ENCODE assay signal across 31 cellular contexts in the genomic region with DNA sequence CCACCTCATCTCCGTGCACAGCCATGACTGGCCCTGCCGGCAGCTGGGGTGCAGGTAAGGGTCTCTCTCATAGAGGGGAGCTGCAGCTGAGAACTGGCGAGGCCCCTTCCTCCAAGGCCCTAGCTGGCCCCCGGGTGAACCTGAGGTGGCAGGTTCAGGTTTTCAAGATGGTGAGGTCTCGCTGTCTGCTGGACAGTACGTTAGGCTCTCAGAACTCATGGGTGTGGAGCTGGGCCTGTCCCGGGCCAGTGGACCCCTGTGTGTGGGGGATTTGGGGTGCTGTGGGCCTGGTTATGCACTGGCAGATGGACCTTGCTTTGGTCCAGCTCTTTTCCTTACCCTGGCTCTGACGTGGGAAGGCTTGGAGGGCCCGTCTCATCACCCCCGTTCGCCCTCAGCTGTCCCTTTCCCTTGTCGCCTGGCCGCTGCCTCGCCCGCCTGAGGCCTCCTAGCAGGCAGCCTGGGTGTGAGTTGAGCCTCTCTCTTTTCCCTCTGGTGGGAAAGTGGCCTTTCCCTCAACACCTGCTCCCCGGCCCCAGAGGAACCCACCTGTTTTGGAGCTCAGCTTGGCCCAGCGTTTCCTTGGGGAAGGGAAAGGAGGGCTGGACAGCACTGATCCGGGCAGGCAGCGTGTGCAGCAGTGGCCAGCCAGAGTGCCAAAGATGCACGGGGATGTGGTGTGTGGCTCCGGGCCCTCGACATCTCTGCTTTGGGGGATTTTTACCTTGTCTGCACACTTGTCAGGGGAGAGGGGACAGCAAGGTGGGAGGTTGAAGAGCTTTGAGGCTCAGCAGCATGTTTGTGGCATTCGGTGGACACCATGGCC. TPM values are rescaled to one million over a fixed set of nuclear protein-coding genes. Genes with fewer than 3 reads are reported as not detected.
"Had no signal": no experiment of that assay in that cellular context is flagged by ENCODE, and none has a peak within 500 bp of the region (broad histone marks: within the 10 kb centered on the region; RNA-seq: fewer than 3 reads in every experiment).

No MANE protein-coding gene starts in this region.

- H3K4me3 ChIP-seq: esophagus muscularis mucosa, heart right ventricle, suprapubic skin, tibial artery, upper lobe of right lung had no signal

- H3K27me3 Mint-ChIP-seq: activated naive CD8-positive, alpha-beta T cell; effector memory CD8-positive, alpha-beta T cell; naive thymus-derived CD4-positive, alpha-beta T cell; stimulated activated memory B cell treated with anti-CD40 and anti-IgM and Interleukin-4, amounts not matched to agents 10 μg/mL and 1 μg/mL and 100 μg/mL, for 72 hours had no signal

- H3K9me3 Mint-ChIP-seq: effector memory CD8-positive, alpha-beta T cell; mesothelial cell of epicardium; naive thymus-derived CD4-positive, alpha-beta T cell; stimulated activated memory B cell treated with anti-CD40 and anti-IgM and Interleukin-4, amounts not matched to agents 10 μg/mL and 1 μg/mL and 100 μg/mL, for 72 hours had no signal

- H3K4me1 Mint-ChIP-seq: stimulated activated memory B cell treated with anti-CD40 and anti-IgM and Interleukin-4, amounts not matched to agents 10 μg/mL and 1 μg/mL and 100 μg/mL, for 72 hours had no signal

- ATAC-seq: effector memory CD8-positive, alpha-beta T cell; foreskin keratinocyte; heart right ventricle; naive thymus-derived CD4-positive, alpha-beta T cell; right cardiac atrium; stimulated activated memory B cell treated with anti-CD40 and anti-IgM and Interleukin-4, amounts not matched to agents 10 μg/mL and 1 μg/mL and 100 μg/mL, for 72 hours; upper lobe of right lung had no signal

- H3K4me1 ChIP-seq: foreskin keratinocyte, suprapubic skin, tibial artery, upper lobe of right lung had no signal

- H3K27ac Mint-ChIP-seq: mesothelial cell of epicardium; stimulated activated memory B cell treated with anti-CD40 and anti-IgM and Interleukin-4, amounts not matched to agents 10 μg/mL and 1 μg/mL and 100 μg/mL, for 72 hours had no signal

- DNase-seq: activated CD4-positive, alpha-beta T cell treated with anti-CD3 and anti-CD28 coated beads for 4 hours; activated CD4-positive, alpha-beta T cell treated with anti-CD3 and anti-CD28 coated beads, Interleukin-2, amount 50 U/mL, for 48 hours; activated CD8-positive, alpha-beta memory T cell treated with anti-CD3 and anti-CD28 coated beads for 24 hours; activated effector memory CD4-positive, alpha-beta T cell treated with Interleukin-2 at 50 U/mL for 16 hours; activated naive CD4-positive, alpha-beta T cell treated with Interleukin-2 at 50 U/mL for 16 hours; amniotic stem cell; brain microvascular endothelial cell; cortex of kidney; effector memory CD8-positive, alpha-beta T cell; foreskin keratinocyte; heart right ventricle; naive thymus-derived CD4-positive, alpha-beta T cell; occipital lobe; stimulated activated CD4-positive, alpha-beta T cell treated with anti-CD3 and anti-CD28 coated beads, Interleukin-4, amount 100 ng/mL, for 24 hours; tibial artery; upper lobe of right lung had no signal

- H3K27ac ChIP-seq: brain microvascular endothelial cell, esophagus muscularis mucosa, foreskin keratinocyte, heart right ventricle, suprapubic skin, tibial artery, upper lobe of right lung had no signal

- H3K4me3 Mint-ChIP-seq: activated naive CD8-positive, alpha-beta T cell; effector memory CD8-positive, alpha-beta T cell; mesothelial cell of epicardium; naive thymus-derived CD4-positive, alpha-beta T cell; stimulated activated memory B cell treated with anti-CD40 and anti-IgM and Interleukin-4, amounts not matched to agents 10 μg/mL and 1 μg/mL and 100 μg/mL, for 72 hours had no signal

- H3K9me3 ChIP-seq: esophagus muscularis mucosa, heart right ventricle, suprapubic skin, tibial artery, upper lobe of right lung had no signal

- H3K27me3 ChIP-seq: brain microvascular endothelial cell, esophagus muscularis mucosa, foreskin keratinocyte, heart right ventricle, suprapubic skin, tibial artery, upper lobe of right lung had no signal

RNA-seq across cellular contexts. Expression of gene IL31, which starts 28.3 kb away (rescaled TPM):
- total RNA-seq: astrocyte; cardiac septum; cerebellum; endothelial cell of umbilical vein; esophagus muscularis mucosa; foreskin keratinocyte; heart right ventricle; kidney epithelial cell; lower leg skin; mesothelial cell of epicardium; naive thymus-derived CD4-positive, alpha-beta T cell; occipital lobe; pulmonary artery endothelial cell; right cardiac atrium; suprapubic skin; T-helper 1 cell treated with Interleukin-12 subunit alpha and Interleukin-12 subunit beta and Interleukin-4 antibody, amounts not matched to agents 30 ng/mL and 1 ng/mL, for 36 hours; upper lobe of right lung had no signal
- polyA plus RNA-seq: endothelial cell of umbilical vein; foreskin keratinocyte; heart right ventricle; naive thymus-derived CD4-positive, alpha-beta T cell; neural cell; right cardiac atrium had no signal

RNA-seq across cellular contexts. Expression of gene LRRC43, which starts 37.2 kb away (rescaled TPM):
- total RNA-seq: T-helper 1 cell treated with Interleukin-12 subunit alpha and Interleukin-12 subunit beta and Interleukin-4 antibody, amounts not matched to agents 30 ng/mL and 1 ng/mL, for 36 hours; upper lobe of right lung had no signal
- polyA plus RNA-seq: naive thymus-derived CD4-positive, alpha-beta T cell had no signal

RNA-seq across cellular contexts. Expression of gene B3GNT4, which starts 57.8 kb away (rescaled TPM):
- total RNA-seq: cardiac septum, esophagus muscularis mucosa, heart right ventricle had no signal
